In the genomic region with DNA sequence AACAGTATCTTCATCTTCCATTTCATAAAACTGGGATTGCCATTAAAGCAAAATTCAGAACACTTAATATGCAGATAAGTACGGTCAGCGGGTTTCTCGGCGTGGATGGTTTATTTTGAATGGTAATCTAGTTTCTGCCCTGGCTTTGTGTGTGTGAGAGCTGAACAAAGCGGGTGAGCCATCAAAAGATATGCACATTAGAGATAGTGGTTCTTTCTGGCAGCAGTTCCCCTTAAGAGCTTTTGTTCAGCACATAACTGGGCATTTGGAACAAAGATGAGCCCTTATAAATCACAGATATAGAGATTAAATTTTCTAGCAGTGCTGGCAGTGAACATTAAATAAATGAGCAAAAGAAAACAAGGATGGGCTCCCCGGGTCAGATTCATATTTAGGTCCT, we compare ENCODE assay signal across 1 cellular context.
TF ChIP-seq lines count a peak whose summit lies in the region.

No MANE protein-coding gene starts in this region.

TF ChIP-seq in GM23338, 12 proteins besides CTCF, POLR2A, EP300 and RAD21 (continued from another document):
- TF ChIP-seq, protein P1, sequence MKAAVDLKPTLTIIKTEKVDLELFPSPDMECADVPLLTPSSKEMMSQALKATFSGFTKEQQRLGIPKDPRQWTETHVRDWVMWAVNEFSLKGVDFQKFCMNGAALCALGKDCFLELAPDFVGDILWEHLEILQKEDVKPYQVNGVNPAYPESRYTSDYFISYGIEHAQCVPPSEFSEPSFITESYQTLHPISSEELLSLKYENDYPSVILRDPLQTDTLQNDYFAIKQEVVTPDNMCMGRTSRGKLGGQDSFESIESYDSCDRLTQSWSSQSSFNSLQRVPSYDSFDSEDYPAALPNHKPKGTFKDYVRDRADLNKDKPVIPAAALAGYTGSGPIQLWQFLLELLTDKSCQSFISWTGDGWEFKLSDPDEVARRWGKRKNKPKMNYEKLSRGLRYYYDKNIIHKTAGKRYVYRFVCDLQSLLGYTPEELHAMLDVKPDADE (IDR thresholded peaks at IDR 0.05) = no peak
- no peak for TF ChIP-seq JUNB (IDR thresholded peaks at IDR 0.05; ENCODE audit: unreplicated experiment)
- no peak for TF ChIP-seq CREB1 (CRISPR knock-in tag; IDR thresholded peaks at IDR 0.05; ENCODE audit: low read depth)
- TF ChIP-seq STAT1 (IDR thresholded peaks at IDR 0.05; ENCODE audit: unreplicated experiment) = no peak
- no peak for TF ChIP-seq ZNF114 (CRISPR knock-in tag; IDR thresholded peaks at IDR 0.05)
